ENCODE assay signal across 1 cellular context in the genomic region with DNA sequence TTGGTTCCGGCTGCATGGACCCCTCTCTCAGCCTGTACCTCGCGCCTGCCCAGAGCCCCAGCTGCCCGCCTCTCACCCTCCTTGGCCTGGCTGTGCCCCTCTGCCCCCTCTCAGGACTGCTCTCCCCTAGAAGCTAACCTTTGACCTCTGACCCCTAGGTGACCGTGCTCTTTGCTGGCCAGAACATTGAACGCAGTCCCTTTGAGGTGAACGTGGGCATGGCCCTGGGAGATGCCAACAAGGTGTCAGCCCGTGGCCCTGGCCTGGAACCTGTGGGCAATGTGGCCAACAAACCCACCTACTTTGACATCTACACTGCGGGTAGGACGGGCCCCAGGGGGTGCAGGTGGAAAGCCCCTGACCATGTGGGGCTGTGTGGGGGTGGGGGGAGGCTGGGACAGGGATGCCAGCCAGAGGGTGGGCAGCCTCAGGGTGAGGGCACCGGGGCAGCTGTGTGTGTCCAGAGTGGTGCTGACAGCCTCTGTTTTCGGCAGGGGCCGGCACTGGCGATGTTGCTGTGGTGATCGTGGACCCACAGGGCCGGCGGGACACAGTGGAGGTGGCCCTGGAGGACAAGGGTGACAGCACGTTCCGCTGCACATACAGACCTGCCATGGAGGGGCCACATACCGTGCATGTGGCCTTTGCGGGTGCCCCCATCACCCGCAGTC.
TF ChIP-seq lines count a peak whose summit lies in the region.

No MANE protein-coding gene starts in this region.

TF ChIP-seq in GM23338, 12 proteins besides CTCF, POLR2A, EP300 and RAD21:
- TF ChIP-seq ZNF462 (CRISPR knock-in tag; IDR thresholded peaks at IDR 0.05): no peak
- no peak for TF ChIP-seq EZH2 (IDR thresholded peaks at IDR 0.05; ENCODE audit: low read depth, unreplicated experiment)
- no peak for TF ChIP-seq POLR2AphosphoS5 (IDR thresholded peaks at IDR 0.05; ENCODE audit: low read depth)
- TF ChIP-seq CREB1 (CRISPR knock-in tag; IDR thresholded peaks at IDR 0.05; ENCODE audit: low read depth): no peak
- TF ChIP-seq, protein P1, sequence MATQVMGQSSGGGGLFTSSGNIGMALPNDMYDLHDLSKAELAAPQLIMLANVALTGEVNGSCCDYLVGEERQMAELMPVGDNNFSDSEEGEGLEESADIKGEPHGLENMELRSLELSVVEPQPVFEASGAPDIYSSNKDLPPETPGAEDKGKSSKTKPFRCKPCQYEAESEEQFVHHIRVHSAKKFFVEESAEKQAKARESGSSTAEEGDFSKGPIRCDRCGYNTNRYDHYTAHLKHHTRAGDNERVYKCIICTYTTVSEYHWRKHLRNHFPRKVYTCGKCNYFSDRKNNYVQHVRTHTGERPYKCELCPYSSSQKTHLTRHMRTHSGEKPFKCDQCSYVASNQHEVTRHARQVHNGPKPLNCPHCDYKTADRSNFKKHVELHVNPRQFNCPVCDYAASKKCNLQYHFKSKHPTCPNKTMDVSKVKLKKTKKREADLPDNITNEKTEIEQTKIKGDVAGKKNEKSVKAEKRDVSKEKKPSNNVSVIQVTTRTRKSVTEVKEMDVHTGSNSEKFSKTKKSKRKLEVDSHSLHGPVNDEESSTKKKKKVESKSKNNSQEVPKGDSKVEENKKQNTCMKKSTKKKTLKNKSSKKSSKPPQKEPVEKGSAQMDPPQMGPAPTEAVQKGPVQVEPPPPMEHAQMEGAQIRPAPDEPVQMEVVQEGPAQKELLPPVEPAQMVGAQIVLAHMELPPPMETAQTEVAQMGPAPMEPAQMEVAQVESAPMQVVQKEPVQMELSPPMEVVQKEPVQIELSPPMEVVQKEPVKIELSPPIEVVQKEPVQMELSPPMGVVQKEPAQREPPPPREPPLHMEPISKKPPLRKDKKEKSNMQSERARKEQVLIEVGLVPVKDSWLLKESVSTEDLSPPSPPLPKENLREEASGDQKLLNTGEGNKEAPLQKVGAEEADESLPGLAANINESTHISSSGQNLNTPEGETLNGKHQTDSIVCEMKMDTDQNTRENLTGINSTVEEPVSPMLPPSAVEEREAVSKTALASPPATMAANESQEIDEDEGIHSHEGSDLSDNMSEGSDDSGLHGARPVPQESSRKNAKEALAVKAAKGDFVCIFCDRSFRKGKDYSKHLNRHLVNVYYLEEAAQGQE (IDR thresholded peaks at IDR 0.05; ENCODE audit: unreplicated experiment): no peak
- no peak for TF ChIP-seq STAT1 (IDR thresholded peaks at IDR 0.05; ENCODE audit: unreplicated experiment)
- no peak for TF ChIP-seq JUNB (IDR thresholded peaks at IDR 0.05; ENCODE audit: unreplicated experiment)
- TF ChIP-seq ZNF331 (CRISPR knock-in tag; IDR thresholded peaks at IDR 0.05; ENCODE audit: low read depth): no peak
- TF ChIP-seq NANOG (IDR thresholded peaks at IDR 0.05; ENCODE audit: borderline replicate concordance): no peak
- TF ChIP-seq, protein P2, sequence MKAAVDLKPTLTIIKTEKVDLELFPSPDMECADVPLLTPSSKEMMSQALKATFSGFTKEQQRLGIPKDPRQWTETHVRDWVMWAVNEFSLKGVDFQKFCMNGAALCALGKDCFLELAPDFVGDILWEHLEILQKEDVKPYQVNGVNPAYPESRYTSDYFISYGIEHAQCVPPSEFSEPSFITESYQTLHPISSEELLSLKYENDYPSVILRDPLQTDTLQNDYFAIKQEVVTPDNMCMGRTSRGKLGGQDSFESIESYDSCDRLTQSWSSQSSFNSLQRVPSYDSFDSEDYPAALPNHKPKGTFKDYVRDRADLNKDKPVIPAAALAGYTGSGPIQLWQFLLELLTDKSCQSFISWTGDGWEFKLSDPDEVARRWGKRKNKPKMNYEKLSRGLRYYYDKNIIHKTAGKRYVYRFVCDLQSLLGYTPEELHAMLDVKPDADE (IDR thresholded peaks at IDR 0.05): no peak
- TF ChIP-seq EZH2phosphoT487 (IDR thresholded peaks at IDR 0.05; ENCODE audit: unreplicated experiment): no peak
- TF ChIP-seq ZNF114 (CRISPR knock-in tag; IDR thresholded peaks at IDR 0.05): no peak
